ENCODE assay signal across 8 cellular contexts in genomic region chr2:240136013-240136670, GRCh38. TPM values are rescaled to one million over a fixed set of nuclear protein-coding genes. Genes with fewer than 3 reads are reported as not detected.
A peak's percentile ranks its signal among the peaks of the same experiment; 100 is the strongest.
DNase-seq lines count a peak whose midpoint lies in the region; ATAC-seq and TF ChIP-seq lines count a peak whose summit lies in the region.

COPS9 (minus strand) TSS chr2:240136305; CDS start chr2:240136284, 21 bp downstream.

- ATAC-seq in GM19023 (IDR thresholded peaks at IDR 0.05; ENCODE audit: unreplicated experiment) (peak; percentile 95), HG03196 (IDR thresholded peaks at IDR 0.05; ENCODE audit: unreplicated experiment) (peak; percentile 88)

- H3K4me3 ChIP-seq in AG09309 (ENCODE audit: control insufficient read depth, low read depth, low read length), result peak within 1 kb of the TSS; percentile 58

- no peak for TF ChIP-seq CTCF in AG09309 (IDR thresholded peaks at IDR 0.05; ENCODE audit: control insufficient read depth, insufficient read depth, low read depth, low read length, missing control alignments)

- DNase-seq in AG09309 (ENCODE audit: low read depth), result peak; percentile 42
- DNase-seq in NCI-H446 treated with DMSO at 0.1 percent for 48 hours (lab: John Stamatoyannopoulos, UW), result peak; percentile 65
- peak; percentile 79 to 82 for DNase-seq in activated CD4-positive, alpha-beta T cell treated with anti-CD3 and anti-CD28 coated beads for 24 hours (ENCODE audit: low read depth in 2 of 2)
- DNase-seq in cerebellum (ENCODE audit: low spot score), result peak; percentile 91
- peak; percentile 79 for DNase-seq in kidney glomerular epithelial cell (lab: John Stamatoyannopoulos, UW)
- DNase-seq in stimulated activated CD4-positive, alpha-beta T cell treated with anti-CD3 and anti-CD28 coated beads, Interleukin-15, amount 100 ng/mL, for 24 hours, result peak; percentile 90

RNA-seq across cellular contexts. Expression of gene COPS9, which starts in this region (rescaled TPM):
- total RNA-seq in cerebellum, result 61.8 TPM

Comparison
In these comparisons a context has a peak if more than half of its experiments do, and no peak if none do; other contexts are left out.
1. Peak in every context shown above with its lines: DNase-seq, ATAC-seq and H3K4me3 ChIP-seq.